In genomic region chr3:126654571-126655393, GRCh38 we compare ENCODE assay signal across 8 cellular contexts. TPM values are rescaled to one million over a fixed set of nuclear protein-coding genes. Genes with fewer than 3 reads are reported as not detected.
DNase-seq lines count a peak whose midpoint lies in the region; ATAC-seq and TF ChIP-seq lines count a peak whose summit lies in the region.

TSS of gene TXNRD3 (minus strand) at chr3:126655124.

- peak within 1 kb of the TSS; percentile 79 for H3K4me3 Mint-ChIP-seq in natural killer cell treated with Interleukin-12 subunit alpha and Interleukin-12 subunit beta and Interleukin-15 and Interleukin-18, amount 100 ng/mL, for 72 hours
- H3K4me3 Mint-ChIP-seq in stimulated activated memory B cell treated with anti-CD40 and anti-IgM and Interleukin-4, amounts not matched to agents 10 μg/mL and 1 μg/mL and 100 μg/mL, for 72 hours = peak within 1 kb of the TSS; percentile 81

- H3K27me3 Mint-ChIP-seq in natural killer cell treated with Interleukin-12 subunit alpha and Interleukin-12 subunit beta and Interleukin-15 and Interleukin-18, amount 100 ng/mL, for 72 hours = peaks cover 5 to 13% of the 10 kb centered on the region in 2 donors
- peaks cover 48% of the 10 kb centered on the region for H3K27me3 Mint-ChIP-seq in stimulated activated memory B cell treated with anti-CD40 and anti-IgM and Interleukin-4, amounts not matched to agents 10 μg/mL and 1 μg/mL and 100 μg/mL, for 72 hours

- DNase-seq in AG20443 (ENCODE audit: low spot score) = peak; percentile 97
- peak; percentile 30 for DNase-seq in HS-27A (ENCODE audit: low read depth)
- DNase-seq in PC-3 = peak; percentile 69
- DNase-seq in activated effector memory CD4-positive, alpha-beta T cell treated with Interleukin-2 at 50 U/mL for 16 hours = peak; percentile 49
- DNase-seq in fibroblast of pulmonary artery (ENCODE audit: low read depth) = peak; percentile 64
- peak; percentile 80 for DNase-seq in natural killer cell treated with Interleukin-12 subunit alpha and Interleukin-12 subunit beta and Interleukin-15 and Interleukin-18, amount 100 ng/mL, for 72 hours (ENCODE audit: low spot score)

- H3F3A ChIP-seq in PC-3 (ENCODE audit: low read length, unreplicated experiment) = no peaks in the 10 kb centered on the region

- H3K27ac ChIP-seq in PC-3 (ENCODE audit: low read length) = no peak within 1 kb of the TSS

- TF ChIP-seq CTCF in PC-3 (conservative IDR thresholded peaks at IDR 0.05; ENCODE audit: low read depth, low read length) = no peak
- TF ChIP-seq CTCF in fibroblast of pulmonary artery (IDR thresholded peaks at IDR 0.05; ENCODE audit: low read length, missing control alignments) = no peak

- no TSS peak for BruUV-seq in PC-3 (replicated peaks; lab: Mats Ljungman, UMichigan)

- H4K20me1 ChIP-seq in PC-3 (ENCODE audit: low read length) = no peaks in the 10 kb centered on the region

- no peaks in the 10 kb centered on the region for H3K9me2 ChIP-seq in PC-3 (replicated peaks; ENCODE audit: low read length)

- no peaks in the 10 kb centered on the region for H3K27me3 ChIP-seq in PC-3 (ENCODE audit: low read length)

- H3K27ac Mint-ChIP-seq in natural killer cell treated with Interleukin-12 subunit alpha and Interleukin-12 subunit beta and Interleukin-15 and Interleukin-18, amount 100 ng/mL, for 72 hours = no peak within 1 kb of the TSS
- no peak within 1 kb of the TSS for H3K27ac Mint-ChIP-seq in stimulated activated memory B cell treated with anti-CD40 and anti-IgM and Interleukin-4, amounts not matched to agents 10 μg/mL and 1 μg/mL and 100 μg/mL, for 72 hours

- no peaks in the 10 kb centered on the region for H3K9me3 ChIP-seq in PC-3 (ENCODE audit: low read length)

- H3K9ac ChIP-seq in PC-3 (ENCODE audit: low read length) = peak within 1 kb of the TSS; percentile 88

- CTCF ChIA-PET in PC-3 (lab: Charles Lee) = no interaction called here

- H2AFZ ChIP-seq in PC-3 (ENCODE audit: low read length) = peak within 1 kb of the TSS; percentile 76

- no peaks in the 10 kb centered on the region for H3K36me3 Mint-ChIP-seq in natural killer cell treated with Interleukin-12 subunit alpha and Interleukin-12 subunit beta and Interleukin-15 and Interleukin-18, amount 100 ng/mL, for 72 hours
- no peaks in the 10 kb centered on the region for H3K36me3 Mint-ChIP-seq in stimulated activated memory B cell treated with anti-CD40 and anti-IgM and Interleukin-4, amounts not matched to agents 10 μg/mL and 1 μg/mL and 100 μg/mL, for 72 hours

- H3K79me2 ChIP-seq in PC-3 (ENCODE audit: low read length) = peaks cover 5% of the 10 kb centered on the region; the same call in 1 of the 2 replicates

- intact Hi-C loops in PC-3 (cut with micrococcal nuclease) = no loop called here

- no peaks in the 10 kb centered on the region for H3K4me1 ChIP-seq in PC-3 (ENCODE audit: insufficient read depth, low read length)

- no peaks in the 10 kb centered on the region for H3K9me3 Mint-ChIP-seq in natural killer cell treated with Interleukin-12 subunit alpha and Interleukin-12 subunit beta and Interleukin-15 and Interleukin-18, amount 100 ng/mL, for 72 hours
- H3K9me3 Mint-ChIP-seq in stimulated activated memory B cell treated with anti-CD40 and anti-IgM and Interleukin-4, amounts not matched to agents 10 μg/mL and 1 μg/mL and 100 μg/mL, for 72 hours = no peaks in the 10 kb centered on the region

- H3K4me1 Mint-ChIP-seq in natural killer cell treated with Interleukin-12 subunit alpha and Interleukin-12 subunit beta and Interleukin-15 and Interleukin-18, amount 100 ng/mL, for 72 hours (ENCODE audit: low read depth in 2 of 2) = peaks cover 0 to 2% of the 10 kb centered on the region in 2 donors
- no peaks in the 10 kb centered on the region for H3K4me1 Mint-ChIP-seq in stimulated activated memory B cell treated with anti-CD40 and anti-IgM and Interleukin-4, amounts not matched to agents 10 μg/mL and 1 μg/mL and 100 μg/mL, for 72 hours

- H3K36me3 ChIP-seq in PC-3 (ENCODE audit: low read depth, low read length) = no peaks in the 10 kb centered on the region

- H3K4me3 ChIP-seq in PC-3 (ENCODE audit: low read length) (peak within 1 kb of the TSS; percentile 91), fibroblast of pulmonary artery (replicated peaks; ENCODE audit: low read depth, low read length) (peak within 1 kb of the TSS; percentile 67)

- POLR2A ChIA-PET in PC-3 (lab: Charles Lee; ENCODE audit: unreplicated experiment) = no interaction called here

- ATAC-seq in PC-3 (peak; percentile 93), GM21367 (IDR thresholded peaks at IDR 0.05; ENCODE audit: unreplicated experiment) (no peak)
- ATAC-seq in natural killer cell treated with Interleukin-12 subunit alpha and Interleukin-12 subunit beta and Interleukin-15 and Interleukin-18, amount 100 ng/mL, for 72 hours = peak; percentile 86 to 91
- peak; percentile 87 for ATAC-seq in stimulated activated memory B cell treated with anti-CD40 and anti-IgM and Interleukin-4, amounts not matched to agents 10 μg/mL and 1 μg/mL and 100 μg/mL, for 72 hours

- peak within 1 kb of the TSS; percentile 97 for H3K4me2 ChIP-seq in PC-3 (ENCODE audit: low read length)

RNA-seq across cellular contexts. Expression of gene TXNRD3, which starts in this region (rescaled TPM):
- total RNA-seq in PC-3 (2014; rRNA removed) = 5.5 and 7.8 TPM in 2 replicates
- 1 to 10 TPM; 1.2 to 2.1 TPM for total RNA-seq in natural killer cell treated with Interleukin-12 subunit alpha and Interleukin-12 subunit beta and Interleukin-15 and Interleukin-18, amount 100 ng/mL, for 72 hours

Comparison
In these comparisons a context has a peak if more than half of its experiments do, and no peak if none do; other contexts are left out.
1. DNase-seq: peak in every context shown above with its lines; median percentile 97 in AG20443; 80 in natural killer cell treated with Interleukin-12 subunit alpha and Interleukin-12 subunit beta and Interleukin-15 and Interleukin-18, amount 100 ng/mL, for 72 hours; 69 in PC-3; 64 in fibroblast of pulmonary artery; 49 in activated effector memory CD4-positive, alpha-beta T cell treated with Interleukin-2 at 50 U/mL for 16 hours; 30 in HS-27A.